In genomic region chr2:28809927-28810326, GRCh38 we compare ENCODE assay signal across 9 cellular contexts. TPM values are rescaled to one million over a fixed set of nuclear protein-coding genes. Genes with fewer than 3 reads are reported as not detected.
DNase-seq lines count a peak whose midpoint lies in the region; ATAC-seq, FAIRE-seq and TF ChIP-seq lines count a peak whose summit lies in the region.
"Had no signal": no experiment of that assay in that cellular context is flagged by ENCODE, and none has a peak within 500 bp of the region (broad histone marks: within the 10 kb centered on the region; RNA-seq: fewer than 3 reads in every experiment).

No MANE protein-coding gene starts in this region.

- dilution Hi-C loops in keratinocyte (cut with MboI; ENCODE audit: extremely low pct_ligation_motif_present, low sequenced_read_pairs) = no loop called here

- peak overlapping the region; percentile 68 for H3K4me2 ChIP-seq in keratinocyte (ENCODE audit: control insufficient read depth, extremely low read depth, insufficient read depth, low read depth, low read length)

- no peak for DNase-seq in activated CD4-positive, alpha-beta T cell treated with anti-CD3 and anti-CD28 coated beads, Interleukin-2, amount 10 ng/mL, durations not matched to agents 7 days and 5 days
- no peak for DNase-seq in activated CD4-positive, alpha-beta T cell treated with anti-CD3 and anti-CD28 coated beads for 48 hours
- DNase-seq in keratinocyte (ENCODE audit: low read depth, low spot score) (no peak), thoracic aorta (ENCODE audit: low spot score) (no peak), middle frontal gyrus (ENCODE audit: extremely low spot score, low spot score) (no peak), GF-D8 (lab: John Stamatoyannopoulos, UW) (no peak), C1 segment of cervical spinal cord (lab: John Stamatoyannopoulos, UW) (no peak)

- H4K20me1 ChIP-seq in keratinocyte (ENCODE audit: control insufficient read depth, extremely low read depth, insufficient read depth, low read length) = no peaks in the 10 kb centered on the region

- H3K36me3 Mint-ChIP-seq in activated CD4-positive, alpha-beta T cell treated with anti-CD3 and anti-CD28 coated beads, Interleukin-2, amount 10 ng/mL, durations not matched to agents 7 days and 5 days (ENCODE audit: low read depth) = peaks cover 15% of the 10 kb centered on the region
- peaks cover 2% of the 10 kb centered on the region for H3K36me3 Mint-ChIP-seq in activated naive CD8-positive, alpha-beta T cell

- no peaks in the 10 kb centered on the region for H3K27me3 Mint-ChIP-seq in activated CD4-positive, alpha-beta T cell treated with anti-CD3 and anti-CD28 coated beads, Interleukin-2, amount 10 ng/mL, durations not matched to agents 7 days and 5 days
- no peaks in the 10 kb centered on the region for H3K27me3 Mint-ChIP-seq in activated naive CD8-positive, alpha-beta T cell

- H3K4me1 Mint-ChIP-seq in activated CD4-positive, alpha-beta T cell treated with anti-CD3 and anti-CD28 coated beads, Interleukin-2, amount 10 ng/mL, durations not matched to agents 7 days and 5 days = peaks cover 21% of the 10 kb centered on the region
- peaks cover 11% of the 10 kb centered on the region for H3K4me1 Mint-ChIP-seq in activated naive CD8-positive, alpha-beta T cell (ENCODE audit: low read depth)

- CTCF ChIA-PET in activated CD4-positive, alpha-beta T cell treated with anti-CD3 and anti-CD28 coated beads, Interleukin-2, amount 10 ng/mL, durations not matched to agents 7 days and 5 days (lab: Charles Lee) = interaction anchor here (0.6 to 1.2 kb wide), 5 partner anchors 43 to 1378 kb away, joined by 3 to 5 read pairs (median 3); no protein-coding TSS in a partner anchor

- no peak for FAIRE-seq in keratinocyte (lab: Jason Lieb, UNC)

- no peaks in the 10 kb centered on the region for H3K27me3 ChIP-seq in keratinocyte (ENCODE audit: control insufficient read depth, extremely low read depth, insufficient read depth, low read length)
- no peaks in the 10 kb centered on the region for H3K27me3 ChIP-seq in thoracic aorta (replicated peaks; ENCODE audit: insufficient read depth)

- no peaks in the 10 kb centered on the region for H3K9me3 Mint-ChIP-seq in activated CD4-positive, alpha-beta T cell treated with anti-CD3 and anti-CD28 coated beads, Interleukin-2, amount 10 ng/mL, durations not matched to agents 7 days and 5 days
- no peaks in the 10 kb centered on the region for H3K9me3 Mint-ChIP-seq in activated naive CD8-positive, alpha-beta T cell (ENCODE audit: low read depth)

- H3K27ac ChIP-seq in keratinocyte (ENCODE audit: control insufficient read depth, insufficient read depth, low read length) = peak overlapping the region; percentile 31
- H3K27ac ChIP-seq in thoracic aorta = peak overlapping the region in 1 of 2 donors; percentile 43

- H3K9ac ChIP-seq in keratinocyte (ENCODE audit: control insufficient read depth, extremely low read depth, insufficient read depth, low read length) = peak overlapping the region; percentile 47

- peak overlapping the region; percentile 81 for H3K27ac Mint-ChIP-seq in activated CD4-positive, alpha-beta T cell treated with anti-CD3 and anti-CD28 coated beads, Interleukin-2, amount 10 ng/mL, durations not matched to agents 7 days and 5 days
- H3K27ac Mint-ChIP-seq in activated naive CD8-positive, alpha-beta T cell = no peak overlapping the region

- H3K4me1 ChIP-seq in keratinocyte (ENCODE audit: control insufficient read depth, extremely low read depth, insufficient read depth, low read length) = peaks cover 9% of the 10 kb centered on the region
- H3K4me1 ChIP-seq in thoracic aorta (ENCODE audit: control insufficient read depth in 1 of 2, low read depth in 2 of 2) = peaks cover 0 to 9% of the 10 kb centered on the region in 2 donors

- POLR2A ChIA-PET in activated CD4-positive, alpha-beta T cell treated with anti-CD3 and anti-CD28 coated beads, Interleukin-2, amount 10 ng/mL, durations not matched to agents 7 days and 5 days (lab: Charles Lee) = no interaction called here

- H3K9me3 ChIP-seq in keratinocyte (ENCODE audit: control insufficient read depth, low read depth, low read length) (no peaks in the 10 kb centered on the region), thoracic aorta (no peaks in the 10 kb centered on the region)
- H3K9me3 ChIP-seq: neutrophil had no signal

- H2AFZ ChIP-seq in keratinocyte (ENCODE audit: control insufficient read depth, low read length) = no peak overlapping the region

- no peaks in the 10 kb centered on the region for H3K9me1 ChIP-seq in keratinocyte (ENCODE audit: control insufficient read depth, extremely low read depth, insufficient read depth, low read length)

- peak overlapping the region; percentile 77 for H3K4me3 Mint-ChIP-seq in activated CD4-positive, alpha-beta T cell treated with anti-CD3 and anti-CD28 coated beads, Interleukin-2, amount 10 ng/mL, durations not matched to agents 7 days and 5 days
- peak overlapping the region; percentile 82 for H3K4me3 Mint-ChIP-seq in activated naive CD8-positive, alpha-beta T cell

- H3K79me2 ChIP-seq in keratinocyte (ENCODE audit: control insufficient read depth, insufficient read depth, low read length) = no peaks in the 10 kb centered on the region

- ATAC-seq in thoracic aorta (ENCODE audit: insufficient number of reproducible peaks, low FRiP score, low read depth) = no peak

- H3K36me3 ChIP-seq in keratinocyte (ENCODE audit: control insufficient read depth in 2 of 2, extremely low read depth in 1 of 2, insufficient read depth in 2 of 2, low read length in 2 of 2) = peaks cover 5 to 6% of the 10 kb centered on the region in 2 experiments
- peaks cover 17% of the 10 kb centered on the region for H3K36me3 ChIP-seq in thoracic aorta

- H3K4me3 ChIP-seq in keratinocyte (ENCODE audit: control insufficient read depth in 2 of 3, extremely low read depth in 1 of 3, insufficient read depth in 2 of 3, low read depth in 1 of 3, low read length in 3 of 3) = peak overlapping the region in 1 of 3 experiments; percentile 71
- H3K4me3 ChIP-seq in thoracic aorta = peak overlapping the region; percentile 78

- no peak for TF ChIP-seq CTCF in keratinocyte (optimal IDR thresholded peaks at IDR 0.05 in 1 of 3, IDR thresholded peaks at IDR 0.05 in 1 of 3, conservative IDR thresholded peaks at IDR 0.05 in 1 of 3; ENCODE audit: extremely low read depth in 1 of 3, insufficient read depth in 2 of 3, low read length in 3 of 3)
- no peak for TF ChIP-seq CTCF in thoracic aorta (IDR thresholded peaks at IDR 0.05)

RNA-seq across cellular contexts. Expression of gene SPDYA, which starts 0.7 kb away (rescaled TPM):
- total RNA-seq in activated CD4-positive, alpha-beta T cell treated with anti-CD3 and anti-CD28 coated beads, Interleukin-2, amount 10 ng/mL, durations not matched to agents 7 days and 5 days = 1 to 10 TPM; 1.4 to 1.5 TPM
- 0.15 to 0.37 TPM (median 0.22 TPM) in 3 replicates for polyA plus RNA-seq in keratinocyte
- 7.3 TPM for polyA plus RNA-seq in keratinocyte (2011; ENCODE audit: low read depth)
- polyA plus RNA-seq in keratinocyte (2011; cell fraction: cytosol; rRNA removed) = 0.04 and 0.15 TPM in 2 replicates
- polyA plus RNA-seq in keratinocyte (2011; cell fraction: nucleus; rRNA removed) = 0.77 and 1.3 TPM in 2 replicates
- polyA plus RNA-seq in keratinocyte (2012; ENCODE audit: low replicate concordance) = 3.2 TPM in 1 of 2 replicates, not detected in the other
- 0.35 TPM in 1 of 3 replicates, not detected in the others for polyA minus RNA-seq in keratinocyte
- not detected for polyA minus RNA-seq in keratinocyte (2011; cell fraction: cytosol; rRNA and poly(A)+ RNA removed)
- polyA minus RNA-seq in keratinocyte (2011; cell fraction: nucleus; rRNA and poly(A)+ RNA removed) = 1.4 and 5.7 TPM in 2 replicates
- 1 to 10 TPM; 3.0 to 5.3 TPM for total RNA-seq in thoracic aorta

RNA-seq across cellular contexts. Expression of gene PPP1CB, which starts 58.3 kb away (rescaled TPM):
- 100 to 1,000 TPM; 171 to 188 TPM for total RNA-seq in activated CD4-positive, alpha-beta T cell treated with anti-CD3 and anti-CD28 coated beads, Interleukin-2, amount 10 ng/mL, durations not matched to agents 7 days and 5 days
- 91.1 to 157 TPM (median 122 TPM) in 3 replicates for polyA plus RNA-seq in keratinocyte
- polyA plus RNA-seq in keratinocyte (2011; ENCODE audit: low read depth) = 328 TPM
- 82.8 and 147 TPM in 2 replicates for polyA plus RNA-seq in keratinocyte (2011; cell fraction: cytosol; rRNA removed)
- polyA plus RNA-seq in keratinocyte (2011; cell fraction: nucleus; rRNA removed) = 52.5 and 84.9 TPM in 2 replicates
- polyA plus RNA-seq in keratinocyte (2012; ENCODE audit: low replicate concordance) = 140 and 187 TPM in 2 replicates
- 54.9 to 251 TPM (median 178 TPM) in 3 replicates for polyA minus RNA-seq in keratinocyte
- polyA minus RNA-seq in keratinocyte (2011; cell fraction: cytosol; rRNA and poly(A)+ RNA removed) = 219 TPM
- polyA minus RNA-seq in keratinocyte (2011; cell fraction: nucleus; rRNA and poly(A)+ RNA removed) = 69.6 and 143 TPM in 2 replicates
- total RNA-seq in thoracic aorta = 100 to 1,000 TPM; 326 to 585 TPM
